In genomic region chr9:113650207-113651131, GRCh38 we compare ENCODE assay signal across 1 cellular context.
TF ChIP-seq lines count a peak whose summit lies in the region.

No MANE protein-coding gene starts in this region.

TF ChIP-seq in HepG2, 621 proteins besides CTCF, POLR2A, EP300 and RAD21 (continued from another document and continues in another):
- TF ChIP-seq, protein P1, sequence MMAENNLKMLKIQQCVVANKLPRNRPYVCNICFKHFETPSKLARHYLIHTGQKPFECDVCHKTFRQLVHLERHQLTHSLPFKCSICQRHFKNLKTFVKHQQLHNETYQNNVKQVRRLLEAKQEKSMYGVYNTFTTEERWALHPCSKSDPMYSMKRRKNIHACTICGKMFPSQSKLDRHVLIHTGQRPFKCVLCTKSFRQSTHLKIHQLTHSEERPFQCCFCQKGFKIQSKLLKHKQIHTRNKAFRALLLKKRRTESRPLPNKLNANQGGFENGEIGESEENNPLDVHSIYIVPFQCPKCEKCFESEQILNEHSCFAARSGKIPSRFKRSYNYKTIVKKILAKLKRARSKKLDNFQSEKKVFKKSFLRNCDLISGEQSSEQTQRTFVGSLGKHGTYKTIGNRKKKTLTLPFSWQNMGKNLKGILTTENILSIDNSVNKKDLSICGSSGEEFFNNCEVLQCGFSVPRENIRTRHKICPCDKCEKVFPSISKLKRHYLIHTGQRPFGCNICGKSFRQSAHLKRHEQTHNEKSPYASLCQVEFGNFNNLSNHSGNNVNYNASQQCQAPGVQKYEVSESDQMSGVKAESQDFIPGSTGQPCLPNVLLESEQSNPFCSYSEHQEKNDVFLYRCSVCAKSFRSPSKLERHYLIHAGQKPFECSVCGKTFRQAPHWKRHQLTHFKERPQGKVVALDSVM (CRISPR knock-in tag; IDR thresholded peaks at IDR 0.05): peak; percentile 75
- TF ChIP-seq TSC22D2 (CRISPR knock-in tag; IDR thresholded peaks at IDR 0.05; ENCODE audit: borderline replicate concordance) (no peak), SP4 (CRISPR knock-in tag; IDR thresholded peaks at IDR 0.05) (0 out of 2 replicates have a peak, but pooled peaks have one; percentile 61), ZBTB46 (CRISPR knock-in tag; IDR thresholded peaks at IDR 0.05; ENCODE audit: borderline replicate concordance) (no peak), PITX1 (CRISPR knock-in tag; IDR thresholded peaks at IDR 0.05) (peak; percentile 81), SOX6 (IDR thresholded peaks at IDR 0.05) (no peak), SOX6 (CRISPR knock-in tag; IDR thresholded peaks at IDR 0.05) (peak; percentile 83; the same call in 1 of the 2 replicates), ATRX (CRISPR knock-in tag; IDR thresholded peaks at IDR 0.05; ENCODE audit: borderline replicate concordance) (no peak), FIP1L1 (IDR thresholded peaks at IDR 0.05; ENCODE audit: borderline replicate concordance, insufficient read depth, low read depth, low read length) (no peak), MXD4 (CRISPR knock-in tag; IDR thresholded peaks at IDR 0.05) (peak; percentile 80; the same call in 1 of the 2 replicates), THRA (CRISPR knock-in tag; IDR thresholded peaks at IDR 0.05; ENCODE audit: borderline replicate concordance) (peak; percentile 69; the same call in 1 of the 2 replicates), MIER2 (CRISPR knock-in tag; IDR thresholded peaks at IDR 0.05) (no peak; the same call in none of the 2 replicates), KLF12 (CRISPR knock-in tag; IDR thresholded peaks at IDR 0.05; ENCODE audit: borderline replicate concordance) (no peak), NFYB (CRISPR knock-in tag; IDR thresholded peaks at IDR 0.05) (no peak), DBP (CRISPR knock-in tag; IDR thresholded peaks at IDR 0.05; ENCODE audit: not compliant biosample characterization) (no peak), ZMYM3 (CRISPR knock-in tag; IDR thresholded peaks at IDR 0.05) (peak; percentile 92), ZNF720 (CRISPR knock-in tag; IDR thresholded peaks at IDR 0.05) (no peak), NR1H2 (CRISPR knock-in tag; IDR thresholded peaks at IDR 0.05; ENCODE audit: borderline replicate concordance, low read depth) (no peak), SNRNP70 (IDR thresholded peaks at IDR 0.05; ENCODE audit: low read depth, low read length) (no peak), ELF4 (CRISPR knock-in tag; IDR thresholded peaks at IDR 0.05; ENCODE audit: borderline replicate concordance) (no peak), ZNF292 (CRISPR knock-in tag; IDR thresholded peaks at IDR 0.05; ENCODE audit: borderline replicate concordance, low read depth) (peak; percentile 99), ZNF446 (CRISPR knock-in tag; IDR thresholded peaks at IDR 0.05) (no peak), MEIS2 (CRISPR knock-in tag; IDR thresholded peaks at IDR 0.05) (no peak; the same call in 1 of the 2 replicates), IKZF1 (IDR thresholded peaks at IDR 0.05) (no peak), FLYWCH1 (CRISPR knock-in tag; IDR thresholded peaks at IDR 0.05) (no peak), SIN3B (IDR thresholded peaks at IDR 0.05; ENCODE audit: low read length) (no peak), ZNF251 (CRISPR knock-in tag; IDR thresholded peaks at IDR 0.05) (no peak), RNF2 (conservative IDR thresholded peaks at IDR 0.05; ENCODE audit: low read depth) (0 out of 2 replicates have a peak, but pooled peaks have one; percentile 50), ZNF550 (CRISPR knock-in tag; IDR thresholded peaks at IDR 0.05; ENCODE audit: borderline replicate concordance) (no peak), RFX1 (IDR thresholded peaks at IDR 0.05) (no peak), ZNF33A (CRISPR knock-in tag; IDR thresholded peaks at IDR 0.05; ENCODE audit: borderline replicate concordance) (no peak), RNF219 (CRISPR knock-in tag; IDR thresholded peaks at IDR 0.05) (no peak), JARID2 (CRISPR knock-in tag; IDR thresholded peaks at IDR 0.05; ENCODE audit: insufficient replicate concordance) (no peak), ATF1 (CRISPR knock-in tag; IDR thresholded peaks at IDR 0.05) (no peak), PPARG (CRISPR knock-in tag; conservative IDR thresholded peaks at IDR 0.05) (peak; percentile 94), TRIM22 (IDR thresholded peaks at IDR 0.05) (no peak), ZFP37 (CRISPR knock-in tag; IDR thresholded peaks at IDR 0.05; ENCODE audit: borderline replicate concordance) (peak; percentile 94; the same call in 1 of the 2 replicates), FOXC1 (CRISPR knock-in tag; IDR thresholded peaks at IDR 0.05; ENCODE audit: borderline replicate concordance) (no peak; the same call in 1 of the 2 replicates), SP1 (IDR thresholded peaks at IDR 0.05) (no peak), SP1 (CRISPR knock-in tag; IDR thresholded peaks at IDR 0.05) (peak; percentile 50; the same call in 1 of the 2 replicates), ZNF430 (CRISPR knock-in tag; IDR thresholded peaks at IDR 0.05) (peak; percentile 47; the same call in 1 of the 2 replicates), RFX3 (CRISPR knock-in tag; IDR thresholded peaks at IDR 0.05) (no peak), FOSL2 (CRISPR knock-in tag; IDR thresholded peaks at IDR 0.05) (peak; percentile 80), ZNF781 (CRISPR knock-in tag; IDR thresholded peaks at IDR 0.05; ENCODE audit: borderline replicate concordance, not compliant biosample characterization) (peak; percentile 89), RFX5 (IDR thresholded peaks at IDR 0.05; ENCODE audit: low read depth, low read length) (no peak), ZNF432 (CRISPR knock-in tag; IDR thresholded peaks at IDR 0.05; ENCODE audit: borderline replicate concordance) (no peak), MYNN (CRISPR knock-in tag; IDR thresholded peaks at IDR 0.05; ENCODE audit: low read depth) (no peak), ZNF496 (CRISPR knock-in tag; IDR thresholded peaks at IDR 0.05; ENCODE audit: insufficient replicate concordance) (no peak), ZNF121 (CRISPR knock-in tag; IDR thresholded peaks at IDR 0.05) (0 out of 2 replicates have a peak, but pooled peaks have one; percentile 38), ZNF160 (CRISPR knock-in tag; IDR thresholded peaks at IDR 0.05) (no peak), MTF2 (CRISPR knock-in tag; IDR thresholded peaks at IDR 0.05; ENCODE audit: borderline replicate concordance) (peak; percentile 34; the same call in 1 of the 2 replicates)
- TF ChIP-seq, protein P2, sequence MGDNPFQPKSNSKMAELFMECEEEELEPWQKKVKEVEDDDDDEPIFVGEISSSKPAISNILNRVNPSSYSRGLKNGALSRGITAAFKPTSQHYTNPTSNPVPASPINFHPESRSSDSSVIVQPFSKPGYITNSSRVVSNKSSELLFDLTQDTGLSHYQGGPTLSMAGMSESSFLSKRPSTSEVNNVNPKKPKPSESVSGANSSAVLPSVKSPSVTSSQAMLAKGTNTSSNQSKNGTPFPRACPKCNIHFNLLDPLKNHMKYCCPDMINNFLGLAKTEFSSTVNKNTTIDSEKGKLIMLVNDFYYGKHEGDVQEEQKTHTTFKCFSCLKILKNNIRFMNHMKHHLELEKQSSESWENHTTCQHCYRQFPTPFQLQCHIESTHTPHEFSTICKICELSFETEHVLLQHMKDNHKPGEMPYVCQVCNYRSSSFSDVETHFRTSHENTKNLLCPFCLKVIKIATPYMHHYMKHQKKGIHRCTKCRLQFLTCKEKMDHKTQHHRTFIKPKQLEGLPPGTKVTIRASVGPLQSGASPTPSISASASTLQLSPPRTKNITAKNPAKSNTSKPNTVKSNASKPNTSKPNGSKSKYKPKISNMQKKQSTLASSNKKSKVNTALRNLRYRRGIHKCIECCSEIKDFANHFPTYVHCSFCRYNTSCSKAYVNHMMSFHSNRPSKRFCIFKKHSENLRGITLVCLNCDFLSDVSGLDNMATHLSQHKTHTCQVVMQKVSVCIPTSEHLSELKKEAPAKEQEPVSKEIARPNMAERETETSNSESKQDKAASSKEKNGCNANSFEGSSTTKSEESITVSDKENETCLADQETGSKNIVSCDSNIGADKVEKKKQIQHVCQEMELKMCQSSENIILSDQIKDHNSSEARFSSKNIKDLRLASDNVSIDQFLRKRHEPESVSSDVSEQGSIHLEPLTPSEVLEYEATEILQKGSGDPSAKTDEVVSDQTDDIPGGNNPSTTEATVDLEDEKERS (CRISPR knock-in tag; IDR thresholded peaks at IDR 0.05): peak; percentile 88; the same call in 1 of the 2 replicates
- TF ChIP-seq, protein P3, sequence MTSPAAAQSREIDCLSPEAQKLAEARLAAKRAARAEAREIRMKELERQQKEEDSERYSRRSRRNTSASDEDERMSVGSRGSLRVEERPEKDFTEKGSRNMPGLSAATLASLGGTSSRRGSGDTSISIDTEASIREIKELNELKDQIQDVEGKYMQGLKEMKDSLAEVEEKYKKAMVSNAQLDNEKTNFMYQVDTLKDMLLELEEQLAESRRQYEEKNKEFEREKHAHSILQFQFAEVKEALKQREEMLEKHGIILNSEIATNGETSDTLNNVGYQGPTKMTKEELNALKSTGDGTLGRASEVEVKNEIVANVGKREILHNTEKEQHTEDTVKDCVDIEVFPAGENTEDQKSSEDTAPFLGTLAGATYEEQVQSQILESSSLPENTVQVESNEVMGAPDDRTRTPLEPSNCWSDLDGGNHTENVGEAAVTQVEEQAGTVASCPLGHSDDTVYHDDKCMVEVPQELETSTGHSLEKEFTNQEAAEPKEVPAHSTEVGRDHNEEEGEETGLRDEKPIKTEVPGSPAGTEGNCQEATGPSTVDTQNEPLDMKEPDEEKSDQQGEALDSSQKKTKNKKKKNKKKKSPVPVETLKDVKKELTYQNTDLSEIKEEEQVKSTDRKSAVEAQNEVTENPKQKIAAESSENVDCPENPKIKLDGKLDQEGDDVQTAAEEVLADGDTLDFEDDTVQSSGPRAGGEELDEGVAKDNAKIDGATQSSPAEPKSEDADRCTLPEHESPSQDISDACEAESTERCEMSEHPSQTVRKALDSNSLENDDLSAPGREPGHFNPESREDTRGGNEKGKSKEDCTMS (CRISPR knock-in tag; conservative IDR thresholded peaks at IDR 0.05): no peak
- TF ChIP-seq, protein P4, sequence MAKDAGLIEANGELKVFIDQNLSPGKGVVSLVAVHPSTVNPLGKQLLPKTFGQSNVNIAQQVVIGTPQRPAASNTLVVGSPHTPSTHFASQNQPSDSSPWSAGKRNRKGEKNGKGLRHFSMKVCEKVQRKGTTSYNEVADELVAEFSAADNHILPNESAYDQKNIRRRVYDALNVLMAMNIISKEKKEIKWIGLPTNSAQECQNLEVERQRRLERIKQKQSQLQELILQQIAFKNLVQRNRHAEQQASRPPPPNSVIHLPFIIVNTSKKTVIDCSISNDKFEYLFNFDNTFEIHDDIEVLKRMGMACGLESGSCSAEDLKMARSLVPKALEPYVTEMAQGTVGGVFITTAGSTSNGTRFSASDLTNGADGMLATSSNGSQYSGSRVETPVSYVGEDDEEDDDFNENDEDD (CRISPR knock-in tag; IDR thresholded peaks at IDR 0.05; ENCODE audit: borderline replicate concordance): peak; percentile 86; the same call in 1 of the 2 replicates
